5 cellular contexts compared by ENCODE assay signal in the genomic region with DNA sequence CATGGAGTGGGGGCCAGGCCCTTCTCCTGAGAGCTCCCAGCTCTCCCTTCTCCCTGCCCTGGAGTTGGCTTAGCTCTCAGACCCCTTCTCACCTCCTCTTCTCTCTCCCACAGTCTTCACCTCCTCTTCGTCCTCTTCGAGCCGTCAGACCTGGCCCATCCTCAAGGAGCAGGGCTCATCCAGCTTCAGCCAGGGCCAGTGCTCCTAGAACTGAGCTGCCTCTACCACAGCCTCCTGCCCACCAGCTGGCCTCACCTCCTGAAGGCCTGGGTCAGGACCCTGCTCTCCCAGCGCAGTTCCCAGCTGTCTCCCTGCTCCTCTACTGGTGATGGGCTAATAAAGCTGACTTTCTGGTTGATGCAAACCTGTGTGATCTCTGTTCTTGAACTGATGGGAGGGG. TPM values are rescaled to one million over a fixed set of nuclear protein-coding genes. Genes with fewer than 3 reads are reported as not detected.
"Had no signal": no experiment of that assay in that cellular context is flagged by ENCODE, and none has a peak within 500 bp of the region (broad histone marks: within the 10 kb centered on the region; RNA-seq: fewer than 3 reads in every experiment).

No MANE protein-coding gene starts in this region.

RNA-seq across cellular contexts. Expression of a gene that starts 34.1 kb away (rescaled TPM):
- total RNA-seq: activated T-cell treated with anti-CD3 and anti-CD28 coated beads, Interleukin-2, amount 50 U/mL, for 72 hours; body of pancreas; chondrocyte; dermis blood vessel endothelial cell; WTC11 had no signal
